ENCODE assay signal across 8 cellular contexts in the genomic region with DNA sequence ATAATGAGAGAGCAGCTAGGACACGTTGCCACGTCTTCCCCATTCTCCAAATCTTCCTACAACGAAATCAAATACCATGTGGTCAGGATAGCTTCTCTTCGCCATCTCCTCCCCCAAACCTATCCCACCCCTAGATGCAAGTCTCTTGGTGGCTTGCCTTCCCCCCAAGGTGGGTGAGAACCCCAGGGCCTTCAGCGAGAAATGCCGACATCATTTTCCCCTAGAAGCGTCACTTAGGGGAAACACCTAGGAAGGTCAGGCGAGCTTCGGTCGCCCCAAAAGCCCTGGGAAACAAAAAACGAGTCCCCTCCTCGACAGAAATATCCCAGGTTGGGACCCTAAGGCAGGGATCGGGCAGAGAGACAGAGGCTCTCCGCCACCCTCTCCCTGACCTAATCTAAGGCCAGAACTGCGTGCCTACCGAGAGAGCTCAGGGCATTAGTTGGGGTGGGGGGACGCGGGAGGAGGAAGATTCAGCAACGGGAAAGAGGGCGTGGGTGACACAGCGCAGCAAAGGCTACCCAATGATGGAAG. TPM values are rescaled to one million over a fixed set of nuclear protein-coding genes. Genes with fewer than 3 reads are reported as not detected.
DNase-seq lines count a peak whose midpoint lies in the region; ATAC-seq and FAIRE-seq lines count a peak whose summit lies in the region.

No MANE protein-coding gene starts in this region.

- FAIRE-seq in GM19239 (lab: Jason Lieb, UNC), result no peak

- H3K27me3 ChIP-seq in CD4-positive, alpha-beta memory T cell (ENCODE audit: insufficient read depth, low read length), result no peaks in the 10 kb centered on the region
- no peaks in the 10 kb centered on the region for H3K27me3 ChIP-seq in iPS-15b (ENCODE audit: control insufficient read depth, insufficient read depth, low read length)
- H3K27me3 ChIP-seq in stomach smooth muscle (ENCODE audit: control insufficient read depth in 1 of 2, insufficient read depth in 2 of 2, low read length in 2 of 2), result no peaks in the 10 kb centered on the region

- DNase-seq in CD4-positive, alpha-beta memory T cell, result no peak
- DNase-seq in activated CD4-positive, alpha-beta memory T cell treated with anti-CD3 and anti-CD28 coated beads for 36 hours, result no peak
- DNase-seq in GM19239 (ENCODE audit: insufficient read length, low spot score) (no peak), HK-2 (ENCODE audit: unreplicated experiment) (no peak), NCI-H526 (lab: John Stamatoyannopoulos, UW) (no peak)

- peaks cover 28 to 38% (median 30%) of the 10 kb centered on the region in 4 donors for H3K4me1 Mint-ChIP-seq in CD4-positive, alpha-beta memory T cell
- peaks cover 36% of the 10 kb centered on the region for H3K4me1 Mint-ChIP-seq in activated CD4-positive, alpha-beta memory T cell treated with anti-CD3 and anti-CD28 coated beads for 36 hours (ENCODE audit: low read depth)

- no peaks in the 10 kb centered on the region for H3K9me3 Mint-ChIP-seq in CD4-positive, alpha-beta memory T cell
- H3K9me3 Mint-ChIP-seq in activated CD4-positive, alpha-beta memory T cell treated with anti-CD3 and anti-CD28 coated beads for 36 hours, result no peaks in the 10 kb centered on the region

- H3K4me1 ChIP-seq in CD4-positive, alpha-beta memory T cell (ENCODE audit: insufficient read depth, low read length), result peaks cover 33% of the 10 kb centered on the region
- H3K4me1 ChIP-seq in iPS-15b (ENCODE audit: control insufficient read depth, insufficient read depth, low read length) (peaks cover 8% of the 10 kb centered on the region), stomach smooth muscle (ENCODE audit: control insufficient read depth, insufficient read depth, low read length) (peaks cover 12% of the 10 kb centered on the region)

- intact Hi-C loops in CD4-positive, alpha-beta memory T cell (cut with micrococcal nuclease), result loop anchor here (1.0 to 10.0 kb wide), 5 partner anchors 17 to 1165 kb away; a partner anchor contains a TSS
- intact Hi-C loops in activated CD4-positive, alpha-beta memory T cell treated with anti-CD3 and anti-CD28 coated beads for 36 hours (cut with micrococcal nuclease), result loop anchor here (2.0 to 10.0 kb wide), 2 partner anchors 257 to 621 kb away; a partner anchor contains a TSS

- H3K36me3 ChIP-seq in CD4-positive, alpha-beta memory T cell (ENCODE audit: insufficient read depth, low read length), result peaks cover 12% of the 10 kb centered on the region
- H3K36me3 ChIP-seq in iPS-15b (ENCODE audit: control insufficient read depth, insufficient read depth, low read length) (no peaks in the 10 kb centered on the region), stomach smooth muscle (ENCODE audit: control insufficient read depth in 2 of 2, insufficient read depth in 2 of 2, low read length in 2 of 2) (peaks cover 11% of the 10 kb centered on the region in 2 donors)

- H3K27ac Mint-ChIP-seq in CD4-positive, alpha-beta memory T cell, result peak overlapping the region; percentile 97 to 100 (median 100)
- H3K27ac Mint-ChIP-seq in activated CD4-positive, alpha-beta memory T cell treated with anti-CD3 and anti-CD28 coated beads for 36 hours, result peak overlapping the region; percentile 94

- H3K36me3 Mint-ChIP-seq in CD4-positive, alpha-beta memory T cell, result peaks cover 6 to 28% of the 10 kb centered on the region in 2 donors
- peaks cover 8% of the 10 kb centered on the region for H3K36me3 Mint-ChIP-seq in activated CD4-positive, alpha-beta memory T cell treated with anti-CD3 and anti-CD28 coated beads for 36 hours

- H3K4me3 ChIP-seq in CD4-positive, alpha-beta memory T cell (ENCODE audit: low read length in 2 of 2), result peak overlapping the region; percentile 83 to 98
- H3K4me3 ChIP-seq in iPS-15b (ENCODE audit: low read depth, low read length) (peak overlapping the region; percentile 99), stomach smooth muscle (ENCODE audit: low read length in 2 of 2) (peak overlapping the region; percentile 84 to 98)

- H3K4me3 Mint-ChIP-seq in CD4-positive, alpha-beta memory T cell, result peak overlapping the region; percentile 98 to 100 (median 100)
- H3K4me3 Mint-ChIP-seq in activated CD4-positive, alpha-beta memory T cell treated with anti-CD3 and anti-CD28 coated beads for 36 hours, result peak overlapping the region; percentile 93

- POLR2A ChIA-PET in CD4-positive, alpha-beta memory T cell (lab: Charles Lee; ENCODE audit: partially characterized antibody), result interaction anchor here (0.7 to 3.8 kb wide), 25 partner anchors 11 to 1165 kb away, joined by 3 to 67 read pairs (median 5); a partner anchor contains a TSS
- POLR2A ChIA-PET in activated CD4-positive, alpha-beta memory T cell treated with anti-CD3 and anti-CD28 coated beads for 36 hours (lab: Charles Lee), result interaction anchor here (0.7 to 3.1 kb wide), 13 partner anchors 9 to 1058 kb away, joined by 3 to 15 read pairs (median 5); a partner anchor contains a TSS

- ATAC-seq in HG02571 (IDR thresholded peaks at IDR 0.05; ENCODE audit: unreplicated experiment), result peak; percentile 1

- no peaks in the 10 kb centered on the region for H3K9me3 ChIP-seq in CD4-positive, alpha-beta memory T cell (ENCODE audit: control insufficient read depth in 1 of 2, low read length in 2 of 2)
- no peaks in the 10 kb centered on the region for H3K9me3 ChIP-seq in iPS-15b (ENCODE audit: control insufficient read depth, insufficient read depth, low read length)
- H3K9me3 ChIP-seq in stomach smooth muscle (ENCODE audit: control insufficient read depth in 2 of 2, low read length in 2 of 2), result no peaks in the 10 kb centered on the region

- H3K9ac ChIP-seq in iPS-15b (ENCODE audit: low read depth, low read length), result peak overlapping the region; percentile 57
- peak overlapping the region; percentile 83 to 95 for H3K9ac ChIP-seq in stomach smooth muscle (ENCODE audit: low read length in 2 of 2)

- H3K27ac ChIP-seq in CD4-positive, alpha-beta memory T cell (ENCODE audit: low read depth, low read length), result peak overlapping the region; percentile 88
- peak overlapping the region; percentile 89 for H3K27ac ChIP-seq in stomach smooth muscle (ENCODE audit: low read length)

- CTCF ChIA-PET in CD4-positive, alpha-beta memory T cell (lab: Charles Lee; ENCODE audit: partially characterized antibody), result interaction anchor here (0.9 to 9.8 kb wide), 13 partner anchors 13 to 1061 kb away, joined by 3 to 169 read pairs (median 12); no protein-coding TSS in a partner anchor
- CTCF ChIA-PET in activated CD4-positive, alpha-beta memory T cell treated with anti-CD3 and anti-CD28 coated beads for 36 hours (lab: Charles Lee), result interaction anchor here (0.6 to 7.3 kb wide), 10 partner anchors 16 to 448 kb away, joined by 3 to 61 read pairs (median 6); no protein-coding TSS in a partner anchor

- H3K27me3 Mint-ChIP-seq in CD4-positive, alpha-beta memory T cell, result no peaks in the 10 kb centered on the region
- H3K27me3 Mint-ChIP-seq in activated CD4-positive, alpha-beta memory T cell treated with anti-CD3 and anti-CD28 coated beads for 36 hours, result no peaks in the 10 kb centered on the region

RNA-seq across cellular contexts. Expression of a gene that starts 0.5 kb away (rescaled TPM):
- 10 to 100 TPM; 15.2 to 15.4 TPM for total RNA-seq in CD4-positive, alpha-beta memory T cell
- 10 to 100 TPM; 19.6 to 39.7 TPM for polyA plus RNA-seq in CD4-positive, alpha-beta memory T cell
- 10 to 100 TPM; 23.4 TPM for total RNA-seq in activated CD4-positive, alpha-beta memory T cell treated with anti-CD3 and anti-CD28 coated beads for 36 hours

RNA-seq across cellular contexts. Expression of a gene that starts 0.8 kb away (rescaled TPM):
- 10 to 100 TPM; 78.5 to 84.7 TPM for total RNA-seq in CD4-positive, alpha-beta memory T cell
- 10 to 100 TPM; 61.7 to 68.0 TPM for polyA plus RNA-seq in CD4-positive, alpha-beta memory T cell
- total RNA-seq in activated CD4-positive, alpha-beta memory T cell treated with anti-CD3 and anti-CD28 coated beads for 36 hours, result 10 to 100 TPM; 23.5 to 24.0 TPM
